ENCODE assay signal across 16 cellular contexts in the genomic region with DNA sequence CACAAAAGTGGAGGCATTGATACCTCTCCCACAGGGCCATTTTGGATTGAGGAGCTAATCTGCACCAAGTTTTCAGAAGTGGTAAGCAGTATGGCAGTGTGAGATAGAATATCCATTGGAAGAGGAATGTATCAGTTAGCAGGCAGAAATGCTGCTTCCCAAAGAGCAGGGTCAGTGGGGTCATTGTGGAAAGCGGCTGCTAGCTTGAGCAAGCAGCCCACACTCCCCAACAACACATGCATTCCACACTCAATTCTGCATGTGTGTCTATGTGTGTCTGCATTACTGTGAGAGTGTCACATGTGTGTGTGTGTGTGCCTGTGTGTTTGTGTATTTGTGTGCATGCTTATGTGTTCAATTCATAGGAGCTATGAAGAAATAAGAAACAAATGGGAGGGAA.
"Had no signal": no experiment of that assay in that cellular context is flagged by ENCODE, and none has a peak within 500 bp of the region (broad histone marks: within the 10 kb centered on the region; RNA-seq: fewer than 3 reads in every experiment).

No MANE protein-coding gene starts in this region.

- FAIRE-seq: TTC549 had no signal

- H3K27me3 Mint-ChIP-seq: activated B cell treated with CpG ODN at 0.5 μM for 24 hours had no signal

- H3K4me1 ChIP-seq: body of pancreas, esophagus muscularis mucosa, uterus had no signal

- H3K27ac ChIP-seq: body of pancreas, esophagus muscularis mucosa, thoracic aorta, uterus had no signal

- H3K27me3 ChIP-seq: body of pancreas, uterus had no signal

- H3K36me3 ChIP-seq: esophagus muscularis mucosa, thoracic aorta, uterus had no signal

- H3K27ac Mint-ChIP-seq: activated B cell treated with CpG ODN at 0.5 μM for 24 hours; activated naive CD4-positive, alpha-beta T cell treated with anti-CD3 and anti-CD28 coated beads, Interleukin-2, amount 50 U/mL, for 24 hours; immature natural killer cell; nephron; stimulated activated naive CD8-positive, alpha-beta T cell treated with anti-CD3 and anti-CD28 coated beads, Interleukin-15, Interleukin-2, amounts not matched to agents 100 ng/mL and 50 ng/mL, for 24 hours; T-helper 17 cell had no signal

- H3K4me3 ChIP-seq: body of pancreas, esophagus muscularis mucosa, thoracic aorta, uterus had no signal

- ATAC-seq: body of pancreas, left colon, T-helper 17 cell had no signal

- H3K4me3 Mint-ChIP-seq: activated B cell treated with CpG ODN at 0.5 μM for 24 hours; activated naive CD4-positive, alpha-beta T cell treated with anti-CD3 and anti-CD28 coated beads, Interleukin-2, amount 50 U/mL, for 24 hours; immature natural killer cell; nephron; stimulated activated naive CD8-positive, alpha-beta T cell treated with anti-CD3 and anti-CD28 coated beads, Interleukin-15, Interleukin-2, amounts not matched to agents 100 ng/mL and 50 ng/mL, for 24 hours; T-helper 17 cell had no signal

- H3K36me3 Mint-ChIP-seq: activated naive CD4-positive, alpha-beta T cell treated with anti-CD3 and anti-CD28 coated beads, Interleukin-2, amount 50 U/mL, for 24 hours; immature natural killer cell had no signal

- DNase-seq: activated B cell treated with CpG ODN at 0.5 μM for 24 hours; activated T-cell treated with anti-CD3 and anti-CD28 coated beads, Interleukin-2, amount 50 U/mL, for 1 hour; body of pancreas; cerebellar nuclear complex; glutamatergic neuron; immature natural killer cell; left colon; stimulated activated CD4-positive, alpha-beta T cell treated with anti-CD3 and anti-CD28 coated beads, Interleukin-4, amount 100 ng/mL, for 1 hour; T-helper 17 cell; uterus had no signal

- H3K4me1 Mint-ChIP-seq: activated B cell treated with CpG ODN at 0.5 μM for 24 hours; activated naive CD4-positive, alpha-beta T cell treated with anti-CD3 and anti-CD28 coated beads, Interleukin-2, amount 50 U/mL, for 24 hours; immature natural killer cell; T-helper 17 cell had no signal

- H3K9me3 ChIP-seq: body of pancreas, thoracic aorta, uterus had no signal

- H3K9me3 Mint-ChIP-seq: activated B cell treated with CpG ODN at 0.5 μM for 24 hours; activated naive CD4-positive, alpha-beta T cell treated with anti-CD3 and anti-CD28 coated beads, Interleukin-2, amount 50 U/mL, for 24 hours; immature natural killer cell had no signal
